ENCODE assay signal across 21 cellular contexts in genomic region chr13:42036711-42037110, GRCh38. TPM values are rescaled to one million over a fixed set of nuclear protein-coding genes. Genes with fewer than 3 reads are reported as not detected.
DNase-seq lines count a peak whose midpoint lies in the region; ATAC-seq, FAIRE-seq and TF ChIP-seq lines count a peak whose summit lies in the region.
"Had no signal": no experiment of that assay in that cellular context is flagged by ENCODE, and none has a peak within 500 bp of the region (broad histone marks: within the 10 kb centered on the region; RNA-seq: fewer than 3 reads in every experiment).

No MANE protein-coding gene starts in this region.

- no peak overlapping the region for H3K4me3 ChIP-seq in K562
- H3K4me3 ChIP-seq in CD4-positive, alpha-beta memory T cell (ENCODE audit: low read length in 2 of 2), result no peak overlapping the region
- H3K4me3 ChIP-seq: A549; BLaER1 treated with 17β-estradiol and CSF1 and Interleukin-3, amounts not matched to agents 10 nM and 100 nM had no signal

- no peak for DNase-seq in GM12891 (ENCODE audit: insufficient read length, low spot score)
- peak; percentile 73 for DNase-seq in LHCN-M2 (ENCODE audit: low read depth)
- no peak for DNase-seq in K562 (ENCODE audit: extremely low read depth in 1 of 4, low spot score in 3 of 4)
- DNase-seq in myocyte (ENCODE audit: low read depth), result peak; percentile 24
- DNase-seq in NCI-H187 treated with DMSO at 0.1 percent for 48 hours (lab: John Stamatoyannopoulos, UW), result no peak
- no peak for DNase-seq in CD4-positive, alpha-beta memory T cell
- DNase-seq in CD14-positive monocyte (ENCODE audit: low spot score), result no peak
- DNase-seq: 8988T; ACHN; AML-193; BE2C; Caco-2; CD8-positive, alpha-beta T cell; DMS153; DND-41; GOT3; H7 had no signal

- no peak overlapping the region for H3K4me3 Mint-ChIP-seq in CD4-positive, alpha-beta memory T cell
- no peak overlapping the region for H3K4me3 Mint-ChIP-seq in CD14-positive monocyte
- H3K4me3 Mint-ChIP-seq: CD8-positive, alpha-beta T cell had no signal

- TF ChIP-seq RAD21 in K562 (CRISPR knock-in tag; conservative IDR thresholded peaks at IDR 0.05 in 1 of 2, IDR thresholded peaks at IDR 0.05 in 1 of 2), result no peak

- no peak for TF ChIP-seq EP300 in K562 (IDR thresholded peaks at IDR 0.05; ENCODE audit: low read length)

- H3K4me1 ChIP-seq in K562 (replicated peaks in 1 of 2; ENCODE audit: control insufficient read depth in 2 of 2, insufficient read depth in 2 of 2, low read length in 2 of 2), result peaks cover 1 to 13% of the 10 kb centered on the region in 2 experiments; a peak in 3 of 5 replicates
- H3K4me1 ChIP-seq in CD4-positive, alpha-beta memory T cell (ENCODE audit: insufficient read depth, low read length), result peaks cover 10% of the 10 kb centered on the region
- H3K4me1 ChIP-seq: A549, BE2C had no signal

- H3K9me3 Mint-ChIP-seq in CD4-positive, alpha-beta memory T cell, result peaks cover 0 to 8% (median 0%) of the 10 kb centered on the region in 8 donors
- peaks cover 4 to 18% (median 10%) of the 10 kb centered on the region in 7 donors for H3K9me3 Mint-ChIP-seq in CD14-positive monocyte
- H3K9me3 Mint-ChIP-seq: CD8-positive, alpha-beta T cell had no signal

- H3K4me1 Mint-ChIP-seq in CD4-positive, alpha-beta memory T cell, result peaks cover 13 to 19% (median 15%) of the 10 kb centered on the region in 4 donors
- H3K4me1 Mint-ChIP-seq in CD14-positive monocyte, result peaks cover 14% of the 10 kb centered on the region

- CTCF ChIA-PET in K562 (lab: Yijun Ruan, JAX; ENCODE audit: low intra/inter-chr PET ratio), result no interaction called here
- CTCF ChIA-PET in CD4-positive, alpha-beta memory T cell (lab: Charles Lee; ENCODE audit: partially characterized antibody), result no interaction called here

- H3K27me3 Mint-ChIP-seq in CD4-positive, alpha-beta memory T cell, result no peaks in the 10 kb centered on the region
- H3K27me3 Mint-ChIP-seq in CD14-positive monocyte (ENCODE audit: low read depth in 3 of 3), result peaks cover 19 to 36% (median 20%) of the 10 kb centered on the region in 3 donors

- intact Hi-C loops in K562 (cut with micrococcal nuclease), result no loop called here
- intact Hi-C loops in CD4-positive, alpha-beta memory T cell (cut with micrococcal nuclease), result no loop called here
- intact Hi-C loops in CD14-positive monocyte (cut with micrococcal nuclease), result no loop called here

- H3K9me3 ChIP-seq in K562 (replicated peaks; ENCODE audit: control insufficient read depth, insufficient read depth, low read depth, low read length), result no peaks in the 10 kb centered on the region; the same call in 1 of the 2 replicates
- H3K9me3 ChIP-seq in CD4-positive, alpha-beta memory T cell (ENCODE audit: control insufficient read depth in 1 of 2, low read length in 2 of 2), result no peaks in the 10 kb centered on the region
- H3K9me3 ChIP-seq: BE2C had no signal

- H3K36me3 ChIP-seq in K562 (ENCODE audit: control insufficient read depth, insufficient read depth, low read length), result no peaks in the 10 kb centered on the region
- H3K36me3 ChIP-seq in CD4-positive, alpha-beta memory T cell (ENCODE audit: insufficient read depth, low read length), result no peaks in the 10 kb centered on the region
- H3K36me3 ChIP-seq: BE2C; BLaER1 treated with 17β-estradiol and CSF1 and Interleukin-3, amounts not matched to agents 10 nM and 100 nM had no signal

- peaks cover 9% of the 10 kb centered on the region for H3K79me2 ChIP-seq in K562 (ENCODE audit: control insufficient read depth, insufficient read depth, low read length)

- H3K27ac Mint-ChIP-seq in CD4-positive, alpha-beta memory T cell, result peak overlapping the region in 1 of 7 donors; percentile 17
- no peak overlapping the region for H3K27ac Mint-ChIP-seq in CD14-positive monocyte
- H3K27ac Mint-ChIP-seq: CD8-positive, alpha-beta T cell had no signal

- ATAC-seq in K562 (no peak), GM18519 (IDR thresholded peaks at IDR 0.05; ENCODE audit: low FRiP score, unreplicated experiment) (no peak)
- ATAC-seq: A549; CD8-positive, alpha-beta T cell; HCT116 had no signal

- H4K20me1 ChIP-seq in K562 (replicated peaks; ENCODE audit: control insufficient read depth, insufficient read depth, low read length), result no peaks in the 10 kb centered on the region

- no peak overlapping the region for H3K9ac ChIP-seq in K562 (ENCODE audit: insufficient read depth in 1 of 2, low read depth in 2 of 2, low read length in 2 of 2)
- H3K9ac ChIP-seq: BLaER1 treated with 17β-estradiol and CSF1 and Interleukin-3, amounts not matched to agents 10 nM and 100 nM had no signal

- FAIRE-seq in GM12891 (lab: Jason Lieb, UNC), result peak; percentile 26
- peak; percentile 42 for FAIRE-seq in K562 (lab: Jason Lieb, UNC)
- FAIRE-seq: A549 had no signal

- no TSS peak for BruUV-seq in K562 (replicated peaks; lab: Mats Ljungman, UMichigan)

- in situ Hi-C loops in K562 (cut with MboI), result no loop called here

- H3K27me3 ChIP-seq in K562 (ENCODE audit: control insufficient read depth in 2 of 2, insufficient read depth in 2 of 2, low read length in 2 of 2), result no peaks in the 10 kb centered on the region
- no peaks in the 10 kb centered on the region for H3K27me3 ChIP-seq in CD4-positive, alpha-beta memory T cell (ENCODE audit: insufficient read depth, low read length)
- H3K27me3 ChIP-seq: BE2C had no signal

- TF ChIP-seq POLR2A in GM12891 (IDR thresholded peaks at IDR 0.05; ENCODE audit: low read depth, low read length) (no peak), K562 (conservative IDR thresholded peaks at IDR 0.05) (no peak)

- peaks cover 3 to 8% of the 10 kb centered on the region in 2 donors for H3K36me3 Mint-ChIP-seq in CD4-positive, alpha-beta memory T cell
- H3K36me3 Mint-ChIP-seq in CD14-positive monocyte, result peaks cover 6 to 7% of the 10 kb centered on the region in 2 donors

- POLR2A ChIA-PET in K562 (lab: Yijun Ruan, JAX), result no interaction called here
- POLR2A ChIA-PET in CD4-positive, alpha-beta memory T cell (lab: Charles Lee; ENCODE audit: partially characterized antibody), result no interaction called here

- H3K9me1 ChIP-seq in K562 (ENCODE audit: control insufficient read depth, insufficient read depth, low read length), result no peaks in the 10 kb centered on the region

- TF ChIP-seq CTCF in K562 (IDR thresholded peaks at IDR 0.05 in 2 of 3, conservative IDR thresholded peaks at IDR 0.05 in 1 of 3; ENCODE audit: insufficient read depth in 2 of 3, low read depth in 1 of 3, low read length in 3 of 3), result no peak
- no peak for TF ChIP-seq CTCF in CD14-positive monocyte (IDR thresholded peaks at IDR 0.05)

- H2AFZ ChIP-seq in K562 (ENCODE audit: low read depth, low read length), result no peak overlapping the region

- H3K27ac ChIP-seq in K562 (ENCODE audit: extremely low read depth, low read depth, low read length), result no peak overlapping the region
- no peak overlapping the region for H3K27ac ChIP-seq in CD4-positive, alpha-beta memory T cell (ENCODE audit: low read depth, low read length)
- H3K27ac ChIP-seq: A549; BLaER1 treated with 17β-estradiol and CSF1 and Interleukin-3, amounts not matched to agents 10 nM and 100 nM had no signal

- no peak overlapping the region for H3K4me2 ChIP-seq in K562 (ENCODE audit: insufficient read depth, low read length)
- H3K4me2 ChIP-seq: A549; BLaER1 treated with 17β-estradiol and CSF1 and Interleukin-3, amounts not matched to agents 10 nM and 100 nM had no signal

- WGBS in K562 (ENCODE audit: insufficient coverage, low coverage, missing lambda C conversion rate), result 31% methylated on average over 3 of the region's 3 CpGs

TF ChIP-seq in GM12891, 5 proteins besides CTCF, POLR2A, EP300 and RAD21:
- TF ChIP-seq POU2F2 (IDR thresholded peaks at IDR 0.05; ENCODE audit: low read depth, low read length) (no peak), POLR2AphosphoS5 (IDR thresholded peaks at IDR 0.05; ENCODE audit: low read depth, low read length) (no peak), SPI1 (IDR thresholded peaks at IDR 0.05; ENCODE audit: low read depth, low read length) (no peak), TAF1 (IDR thresholded peaks at IDR 0.05; ENCODE audit: low read depth, low read length) (no peak), PAX5 (IDR thresholded peaks at IDR 0.05; ENCODE audit: insufficient read depth, low read length, severe bottlenecking) (no peak)

TF ChIP-seq in K562, 482 proteins besides CTCF, POLR2A, EP300 and RAD21:
- TF ChIP-seq HMBOX1 (IDR thresholded peaks at IDR 0.05), result 0 out of 2 replicates have a peak, but pooled peaks have one; percentile 15
- no peak for TF ChIP-seq NR2F6 (CRISPR knock-in tag; IDR thresholded peaks at IDR 0.05)

RNA-seq across cellular contexts. Expression of gene DGKH, which starts 11.7 kb away (rescaled TPM):
- polyA plus RNA-seq in GM12891 (2012; ENCODE audit: low read depth, missing spikeins), result 2.5 TPM
- total RNA-seq in LHCN-M2 (2014; rRNA removed) (3.7 and 4.8 TPM in 2 replicates), K562 (2014; rRNA removed) (2.0 TPM in 2 replicates), K562 (2014; rRNA removed; fragmentation: Illumina TruSeq; extraction: Trizol) (4.4 and 5.7 TPM in 2 replicates), K562 (2015; rRNA removed; fragmentation: Illumina TruSeq; extraction: Trizol) (3.3 and 3.5 TPM in 2 replicates), K562 (2021) (3.9 and 4.1 TPM in 2 replicates), myocyte (2.6 and 2.7 TPM in 2 replicates)
- polyA plus RNA-seq in LHCN-M2 (2012), result 0.94 TPM
- total RNA-seq in K562 (2011; cell fraction: chromatin; rRNA removed; ENCODE audit: low replicate concordance), result 12.5 and 31.3 TPM in 2 replicates
- 5.2 and 5.9 TPM in 2 replicates for total RNA-seq in K562 (2011; cell fraction: nucleolus; rRNA removed)
- 16.3 and 34.4 TPM in 2 replicates for total RNA-seq in K562 (2011; cell fraction: nucleoplasm; rRNA removed)
- polyA plus RNA-seq in K562 (2011; rRNA removed) (2.7 and 3.1 TPM in 2 replicates), K562 (2014; fragmentation: Illumina TruSeq; extraction: Trizol) (2.5 and 3.6 TPM in 2 replicates), K562 (2014; fragmentation: Nextera tagmentation; extraction: Ambion mirVana) (under 1 TPM; 0.38 to 0.77 TPM), K562 (2014; rRNA removed) (1.5 and 1.6 TPM in 2 replicates), CD14-positive monocyte (under 1 TPM; 0.10 to 0.15 TPM)
- polyA plus RNA-seq in K562 (2011; cell fraction: cytosol; rRNA removed), result 0.76 and 1.4 TPM in 2 replicates
- polyA plus RNA-seq in K562 (2011; cell fraction: nucleus; rRNA removed), result 3.7 and 4.1 TPM in 2 replicates
- 1.5 and 1.8 TPM in 2 replicates for polyA plus RNA-seq in K562 (2012)
- polyA minus RNA-seq in K562 (2011; rRNA and poly(A)+ RNA removed), result 15.6 and 19.6 TPM in 2 replicates
- polyA minus RNA-seq in K562 (2011; cell fraction: cytosol; rRNA and poly(A)+ RNA removed), result 3.5 and 3.6 TPM in 2 replicates
- 6.2 and 12.8 TPM in 2 replicates for polyA minus RNA-seq in K562 (2011; cell fraction: nucleus; rRNA and poly(A)+ RNA removed)
- 1.6 TPM for polyA plus RNA-seq in myocyte (2012)
- total RNA-seq in CD4-positive, alpha-beta memory T cell, result 10 to 100 TPM; 10.9 to 11.6 TPM
- polyA plus RNA-seq in CD4-positive, alpha-beta memory T cell, result 1 to 10 TPM; 2.1 to 2.4 TPM

Comparison
In these comparisons a context has a peak if more than half of its experiments do, and no peak if none do; other contexts are left out.
1. DNase-seq: peak in LHCN-M2 (single experiment) and myocyte (single experiment); none in GM12891 (single experiment), K562 (0 of 4), NCI-H187 treated with DMSO at 0.1 percent for 48 hours (single experiment), CD4-positive, alpha-beta memory T cell (0 of 5) and CD14-positive monocyte (single experiment).